ENCODE assay signal across 1 cellular context in the genomic region with DNA sequence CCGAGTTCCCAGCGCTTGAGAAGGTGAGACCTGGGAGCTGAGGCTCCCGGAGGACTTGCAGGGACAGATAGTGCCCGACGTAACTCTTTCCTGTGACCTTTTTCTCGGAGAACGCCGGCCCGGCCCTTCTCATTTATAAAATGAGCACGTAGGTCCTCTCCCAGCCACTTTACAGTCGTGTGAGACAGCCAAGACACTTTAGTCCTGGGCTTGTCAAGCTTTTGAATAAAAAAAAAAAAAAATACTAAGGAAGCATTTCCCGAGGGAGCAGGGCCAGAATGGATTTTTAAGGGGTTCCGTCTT.
TF ChIP-seq lines count a peak whose summit lies in the region.

No MANE protein-coding gene starts in this region.

TF ChIP-seq in HepG2, 621 proteins besides CTCF, POLR2A, EP300 and RAD21:
- no peak for TF ChIP-seq ZNF274 (CRISPR knock-in tag; IDR thresholded peaks at IDR 0.05)
- TF ChIP-seq, protein P1, sequence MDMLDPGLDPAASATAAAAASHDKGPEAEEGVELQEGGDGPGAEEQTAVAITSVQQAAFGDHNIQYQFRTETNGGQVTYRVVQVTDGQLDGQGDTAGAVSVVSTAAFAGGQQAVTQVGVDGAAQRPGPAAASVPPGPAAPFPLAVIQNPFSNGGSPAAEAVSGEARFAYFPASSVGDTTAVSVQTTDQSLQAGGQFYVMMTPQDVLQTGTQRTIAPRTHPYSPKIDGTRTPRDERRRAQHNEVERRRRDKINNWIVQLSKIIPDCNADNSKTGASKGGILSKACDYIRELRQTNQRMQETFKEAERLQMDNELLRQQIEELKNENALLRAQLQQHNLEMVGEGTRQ (IDR thresholded peaks at IDR 0.05; ENCODE audit: low read depth, low read length): no peak
- TF ChIP-seq, protein P1 (CRISPR knock-in tag; IDR thresholded peaks at IDR 0.05; ENCODE audit: borderline replicate concordance): peak; percentile 18; the same call in 1 of the 2 replicates
- 0 out of 2 replicates have a peak, but pooled peaks have one; percentile 13 for TF ChIP-seq HOXA5 (CRISPR knock-in tag; IDR thresholded peaks at IDR 0.05)
- TF ChIP-seq, protein P2, sequence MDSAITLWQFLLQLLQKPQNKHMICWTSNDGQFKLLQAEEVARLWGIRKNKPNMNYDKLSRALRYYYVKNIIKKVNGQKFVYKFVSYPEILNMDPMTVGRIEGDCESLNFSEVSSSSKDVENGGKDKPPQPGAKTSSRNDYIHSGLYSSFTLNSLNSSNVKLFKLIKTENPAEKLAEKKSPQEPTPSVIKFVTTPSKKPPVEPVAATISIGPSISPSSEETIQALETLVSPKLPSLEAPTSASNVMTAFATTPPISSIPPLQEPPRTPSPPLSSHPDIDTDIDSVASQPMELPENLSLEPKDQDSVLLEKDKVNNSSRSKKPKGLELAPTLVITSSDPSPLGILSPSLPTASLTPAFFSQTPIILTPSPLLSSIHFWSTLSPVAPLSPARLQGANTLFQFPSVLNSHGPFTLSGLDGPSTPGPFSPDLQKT (CRISPR knock-in tag; IDR thresholded peaks at IDR 0.05; ENCODE audit: borderline replicate concordance): no peak
- TF ChIP-seq KDM5A (IDR thresholded peaks at IDR 0.05; ENCODE audit: borderline replicate concordance, low read length): peak; percentile 26; the same call in 1 of the 2 replicates
